11 cellular contexts compared by ENCODE assay signal in the genomic region with DNA sequence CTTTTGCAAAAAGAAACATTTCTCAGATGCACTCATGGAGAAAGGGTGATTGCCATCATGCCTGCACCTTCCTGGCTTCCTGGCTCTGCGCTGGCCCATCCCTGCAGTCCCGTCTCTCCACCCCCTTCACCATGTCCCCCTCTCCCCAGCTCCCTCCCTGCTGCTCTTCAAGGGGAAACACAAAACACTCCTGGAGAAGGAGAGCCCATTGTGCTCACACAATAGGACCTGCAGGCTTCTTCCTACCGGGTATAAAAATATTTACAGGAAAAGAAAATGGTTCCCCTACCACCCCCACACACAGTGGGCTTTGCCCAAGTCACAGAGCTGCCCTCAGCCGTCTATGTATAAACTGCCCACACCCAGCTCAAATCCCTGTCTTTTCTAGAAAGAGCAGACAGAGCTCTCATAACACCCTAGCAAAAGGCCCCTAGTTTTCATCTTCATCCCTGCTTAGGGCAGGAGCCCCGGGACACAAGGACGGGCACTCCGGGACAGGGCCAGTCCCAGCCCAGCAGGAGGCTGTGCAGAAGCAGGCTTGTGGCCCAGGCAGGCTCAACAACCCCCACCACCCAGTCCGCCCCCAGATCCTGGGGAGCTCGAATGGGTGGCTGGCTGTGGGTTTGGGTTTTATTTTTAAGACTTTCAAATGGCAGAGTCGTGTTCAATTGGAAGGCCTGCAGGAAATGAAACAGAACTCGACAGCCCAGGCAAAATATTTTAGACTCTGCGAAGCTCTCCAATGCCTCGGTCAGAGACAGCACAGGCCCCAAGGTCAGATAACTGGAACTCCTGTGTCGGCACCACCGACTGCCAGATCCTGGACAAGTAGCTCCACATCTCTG.
DNase-seq lines count a peak whose midpoint lies in the region; ATAC-seq and TF ChIP-seq lines count a peak whose summit lies in the region.
"Had no signal": no experiment of that assay in that cellular context is flagged by ENCODE, and none has a peak within 500 bp of the region (broad histone marks: within the 10 kb centered on the region; RNA-seq: fewer than 3 reads in every experiment).

No MANE protein-coding gene starts in this region.

- H3K4me3 ChIP-seq in IMR-90 (ENCODE audit: insufficient read depth, low read depth, low read length): no peak overlapping the region
- H3K4me3 ChIP-seq in body of pancreas: no peak overlapping the region
- H3K4me3 ChIP-seq in stomach smooth muscle (ENCODE audit: low read length in 2 of 2): peak overlapping the region in 1 of 2 donors; percentile 8

- H2BK120ac ChIP-seq in IMR-90 (ENCODE audit: low read depth, low read length): no peak overlapping the region

- BruUV-seq in IMR-90 (replicated peaks; lab: Mats Ljungman, UMichigan): no TSS peak

- H3K27me3 ChIP-seq in IMR-90 (ENCODE audit: control insufficient read depth, insufficient read depth, low read length) (no peaks in the 10 kb centered on the region), body of pancreas (no peaks in the 10 kb centered on the region), stomach smooth muscle (ENCODE audit: control insufficient read depth in 1 of 2, insufficient read depth in 2 of 2, low read length in 2 of 2) (no peaks in the 10 kb centered on the region)

- H3K18ac ChIP-seq in IMR-90 (ENCODE audit: low read depth, low read length): no peak overlapping the region

- H2AFZ ChIP-seq in IMR-90 (replicated peaks; ENCODE audit: low read length, poor library complexity): no peak overlapping the region

- DNase-seq in IMR-90 (no peak), body of pancreas (no peak), inferior parietal cortex (ENCODE audit: extremely low spot score) (peak; percentile 8), DMS53 treated with DMSO at 0.1 percent for 48 hours (lab: John Stamatoyannopoulos, UW; ENCODE audit: unreplicated experiment) (no peak), putamen (ENCODE audit: low spot score) (no peak)
- DNase-seq: activated T-cell treated with anti-CD3 and anti-CD28 coated beads, Interleukin-2, amount 50 U/mL, for 4 hours; midbrain; NCI-H1105 treated with DMSO at 0.1 percent for 48 hours had no signal

- dilution Hi-C loops in IMR-90 (cut with HindIII; ENCODE audit: low sequenced_read_pairs, unreplicated experiment): no loop called here

- no peak overlapping the region for H2BK5ac ChIP-seq in IMR-90 (ENCODE audit: low read depth, low read length, poor library complexity, severe bottlenecking)

- POLR2A ChIA-PET in IMR-90 (lab: Charles Lee; ENCODE audit: unreplicated experiment): no interaction called here

- H3K4ac ChIP-seq in IMR-90 (ENCODE audit: low read depth, low read length): 0 out of 2 replicates have a peak overlapping the region, but pooled peaks have one; percentile 9

- H3K9me1 ChIP-seq in IMR-90 (ENCODE audit: insufficient read depth, low read length): peaks cover 8% of the 10 kb centered on the region; the same call in 1 of the 2 replicates

- WGBS in IMR-90 (ENCODE audit: extremely low coverage in 2 of 2, insufficient read length in 1 of 2), 2 experiments: 73% methylated on average over 5 of the region's 15 CpGs; no CpG with 5 or more reads in 1 of the 2 experiments
- WGBS in body of pancreas, 2 donors: 56 to 64% methylated on average over 11 to 15 of the region's 15 CpGs

- TF ChIP-seq CTCF in IMR-90 (conservative IDR thresholded peaks at IDR 0.05; ENCODE audit: low read depth, low read length): no peak
- TF ChIP-seq CTCF in body of pancreas (IDR thresholded peaks at IDR 0.05): no peak

- H4K20me1 ChIP-seq in IMR-90 (ENCODE audit: insufficient read depth, low read length): peaks cover 46% of the 10 kb centered on the region

- peaks cover under 1% of the 10 kb centered on the region; the same call in 1 of the 2 replicates for H3K9me3 ChIP-seq in IMR-90 (ENCODE audit: control insufficient read depth, insufficient read depth, low read length)
- peaks cover 0 to 2% (median 0%) of the 10 kb centered on the region in 3 donors for H3K9me3 ChIP-seq in body of pancreas
- peaks cover 0 to 7% of the 10 kb centered on the region in 2 donors for H3K9me3 ChIP-seq in stomach smooth muscle (ENCODE audit: control insufficient read depth in 2 of 2, low read length in 2 of 2)

- H3K56ac ChIP-seq in IMR-90 (ENCODE audit: extremely low read depth, insufficient read depth, low read length): no peak overlapping the region

- H3K9ac ChIP-seq in IMR-90 (ENCODE audit: low read depth, low read length): no peak overlapping the region
- peak overlapping the region in 1 of 2 donors; percentile 29 for H3K9ac ChIP-seq in stomach smooth muscle (ENCODE audit: low read length in 2 of 2)

- no peak overlapping the region for H4K5ac ChIP-seq in IMR-90 (ENCODE audit: low read depth, low read length)

- ATAC-seq in IMR-90 (ENCODE audit: low read depth) (no peak), body of pancreas (no peak), GM18498 (IDR thresholded peaks at IDR 0.05; ENCODE audit: unreplicated experiment) (no peak), GM19328 (IDR thresholded peaks at IDR 0.05; ENCODE audit: unreplicated experiment) (no peak)
- ATAC-seq: activated T-cell treated with anti-CD3 and anti-CD28 coated beads, Interleukin-2, amount 50 U/mL, for 4 hours had no signal

- H3K4me1 ChIP-seq in IMR-90 (ENCODE audit: control insufficient read depth, insufficient read depth, low read length) (peaks cover 15% of the 10 kb centered on the region), body of pancreas (peaks cover 25% of the 10 kb centered on the region), stomach smooth muscle (ENCODE audit: control insufficient read depth, insufficient read depth, low read length) (peaks cover 24% of the 10 kb centered on the region)

- peaks cover 51 to 93% of the 10 kb centered on the region in 2 experiments for H3K79me1 ChIP-seq in IMR-90 (ENCODE audit: low read depth in 1 of 2, low read length in 2 of 2)

- H3K27ac ChIP-seq in IMR-90 (ENCODE audit: insufficient read depth, low read length): no peak overlapping the region
- peak overlapping the region in 3 of 4 donors; percentile 1 to 32 (median 18) for H3K27ac ChIP-seq in body of pancreas
- H3K27ac ChIP-seq in stomach smooth muscle (ENCODE audit: low read length): peak overlapping the region; percentile 75

- peaks cover 75% of the 10 kb centered on the region for H3K36me3 ChIP-seq in IMR-90 (ENCODE audit: control insufficient read depth, insufficient read depth, low read length)
- H3K36me3 ChIP-seq in body of pancreas (replicated peaks in 1 of 2; ENCODE audit: insufficient read depth in 1 of 2, low read depth in 2 of 2): peaks cover 10 to 29% of the 10 kb centered on the region in 2 donors
- peaks cover 23 to 32% of the 10 kb centered on the region in 2 donors for H3K36me3 ChIP-seq in stomach smooth muscle (ENCODE audit: control insufficient read depth in 2 of 2, insufficient read depth in 2 of 2, low read length in 2 of 2)

- CTCF ChIA-PET in IMR-90 (lab: Yijun Ruan, JAX): no interaction called here

- no peak overlapping the region for H2BK15ac ChIP-seq in IMR-90 (ENCODE audit: low read depth, low read length)

- TF ChIP-seq POLR2A in IMR-90 (IDR thresholded peaks at IDR 0.05; ENCODE audit: low read depth, low read length): no peak
- no peak for TF ChIP-seq POLR2A in body of pancreas (IDR thresholded peaks at IDR 0.05)

- no peak for TF ChIP-seq RAD21 in IMR-90 (IDR thresholded peaks at IDR 0.05; ENCODE audit: low read length)

- peak overlapping the region; percentile 74 for H2AK9ac ChIP-seq in IMR-90 (replicated peaks; ENCODE audit: low read depth, low read length, poor library complexity)

- H4K91ac ChIP-seq in IMR-90 (ENCODE audit: insufficient read depth, low read depth, low read length): no peak overlapping the region

- no peak overlapping the region for H3K4me2 ChIP-seq in IMR-90 (ENCODE audit: low read depth, low read length)

- no peak overlapping the region for H3K23ac ChIP-seq in IMR-90 (ENCODE audit: low read depth, low read length)

- intact Hi-C loops in IMR-90 (cut with micrococcal nuclease): no loop called here
- intact Hi-C loops in body of pancreas (cut with DNase I): loop anchor here (5.0 kb wide), 1 partner anchor 59 kb away; no protein-coding TSS in a partner anchor

- H3K14ac ChIP-seq in IMR-90 (replicated peaks; ENCODE audit: low read depth, low read length): no peak overlapping the region

- in situ Hi-C loops in IMR-90 (cut with MboI; ENCODE audit: low sequenced_read_pairs): no loop called here

- H2BK20ac ChIP-seq in IMR-90 (ENCODE audit: low read depth, low read length): no peak overlapping the region

- 0 out of 4 replicates have a peak overlapping the region, but pooled peaks of 1 of the 2 experiments have one; percentile 15 for H4K8ac ChIP-seq in IMR-90 (ENCODE audit: low read depth in 2 of 2, low read length in 2 of 2)

- no peak overlapping the region for H2AK5ac ChIP-seq in IMR-90 (ENCODE audit: low read depth, low read length)

TF ChIP-seq in IMR-90, 13 proteins besides CTCF, POLR2A, EP300 and RAD21:
- TF ChIP-seq NFE2L2 (IDR thresholded peaks at IDR 0.05; ENCODE audit: low read depth, low read length): no peak
- TF ChIP-seq, protein P1, sequence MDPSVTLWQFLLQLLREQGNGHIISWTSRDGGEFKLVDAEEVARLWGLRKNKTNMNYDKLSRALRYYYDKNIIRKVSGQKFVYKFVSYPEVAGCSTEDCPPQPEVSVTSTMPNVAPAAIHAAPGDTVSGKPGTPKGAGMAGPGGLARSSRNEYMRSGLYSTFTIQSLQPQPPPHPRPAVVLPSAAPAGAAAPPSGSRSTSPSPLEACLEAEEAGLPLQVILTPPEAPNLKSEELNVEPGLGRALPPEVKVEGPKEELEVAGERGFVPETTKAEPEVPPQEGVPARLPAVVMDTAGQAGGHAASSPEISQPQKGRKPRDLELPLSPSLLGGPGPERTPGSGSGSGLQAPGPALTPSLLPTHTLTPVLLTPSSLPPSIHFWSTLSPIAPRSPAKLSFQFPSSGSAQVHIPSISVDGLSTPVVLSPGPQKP (IDR thresholded peaks at IDR 0.05; ENCODE audit: borderline replicate concordance, low read depth, low read length): no peak
- TF ChIP-seq BHLHE40 (IDR thresholded peaks at IDR 0.05; ENCODE audit: low read depth, low read length): no peak
- TF ChIP-seq FOS (IDR thresholded peaks at IDR 0.05; ENCODE audit: low read depth, low read length): no peak
- TF ChIP-seq MXI1 (IDR thresholded peaks at IDR 0.05; ENCODE audit: borderline replicate concordance, low read depth, low read length): no peak
- TF ChIP-seq SMC3 (IDR thresholded peaks at IDR 0.05; ENCODE audit: low read depth, low read length): no peak
